8 cellular contexts compared by ENCODE assay signal in the genomic region with DNA sequence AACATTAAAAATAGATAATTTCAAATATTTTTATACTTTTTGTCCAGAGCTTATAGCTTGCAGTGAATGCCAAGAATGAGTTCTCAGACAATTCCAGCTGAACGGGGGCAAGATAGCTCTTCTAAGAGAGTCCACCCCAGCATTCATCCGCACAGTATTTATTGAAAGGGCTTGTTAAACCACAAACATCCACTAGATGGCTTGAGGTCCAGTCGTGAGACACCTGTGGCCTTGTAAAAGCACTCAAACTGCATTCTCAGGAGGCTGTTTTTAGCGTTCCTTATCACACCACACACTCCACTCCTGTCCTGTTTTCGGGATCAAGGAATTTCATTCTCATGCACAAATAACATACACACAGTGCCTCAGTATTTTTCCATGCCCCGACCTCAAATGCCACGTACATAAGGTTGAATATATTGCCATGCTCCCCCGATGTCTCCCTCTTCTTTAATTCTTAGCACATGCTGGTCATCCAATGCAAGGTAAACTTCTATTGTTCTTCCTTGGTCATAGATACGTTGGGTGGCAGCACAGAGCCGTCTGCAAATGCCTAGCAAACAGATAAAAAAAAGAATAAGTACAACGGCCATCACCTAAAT. TPM values are rescaled to one million over a fixed set of nuclear protein-coding genes. Genes with fewer than 3 reads are reported as not detected.
DNase-seq lines count a peak whose midpoint lies in the region; ATAC-seq and TF ChIP-seq lines count a peak whose summit lies in the region.

No MANE protein-coding gene starts in this region.

- in situ Hi-C loops in GM13976 (cut with MboI; ENCODE audit: low sequenced_read_pairs, unreplicated experiment) = loop anchor here (10.0 kb wide), 1 partner anchor 211 kb away; no protein-coding TSS in a partner anchor

- H3K4me1 Mint-ChIP-seq in stimulated activated naive B cell treated with anti-CD40 and anti-IgM and Interleukin-4, amounts not matched to agents 10 μg/mL and 1 μg/mL and 100 μg/mL, for 72 hours = peaks cover 3 to 12% of the 10 kb centered on the region in 2 donors
- peaks cover 3% of the 10 kb centered on the region for H3K4me1 Mint-ChIP-seq in activated T-cell treated with anti-CD3 and anti-CD28 coated beads, Interleukin-2, amount 50 U/mL, for 24 hours (ENCODE audit: low read depth)

- peaks cover 44 to 57% of the 10 kb centered on the region in 2 donors for H3K36me3 Mint-ChIP-seq in stimulated activated naive B cell treated with anti-CD40 and anti-IgM and Interleukin-4, amounts not matched to agents 10 μg/mL and 1 μg/mL and 100 μg/mL, for 72 hours
- peaks cover 95% of the 10 kb centered on the region for H3K36me3 Mint-ChIP-seq in activated T-cell treated with anti-CD3 and anti-CD28 coated beads, Interleukin-2, amount 50 U/mL, for 24 hours (ENCODE audit: low read depth)

- peak; percentile 41 for TF ChIP-seq CTCF in GM10248 (IDR thresholded peaks at IDR 0.05; ENCODE audit: control extremely low read depth, extremely low read depth, low read depth, missing control alignments)
- TF ChIP-seq CTCF in RWPE2 (IDR thresholded peaks at IDR 0.05; ENCODE audit: poor library complexity, severe bottlenecking) = peak; percentile 71
- TF ChIP-seq CTCF in GM13976 (IDR thresholded peaks at IDR 0.05; ENCODE audit: borderline replicate concordance, control extremely low read depth, extremely low read depth, insufficient read depth, missing control alignments) = no peak

- CTCF ChIA-PET in GM10248 (lab: Yijun Ruan, JAX) = interaction anchor here (0.7 to 1.8 kb wide), 12 partner anchors 10 to 316 kb away, joined by 3 to 10 read pairs (median 3); no protein-coding TSS in a partner anchor

- DNase-seq in GM10248 (ENCODE audit: extremely low spot score) (no peak), HK-2 (ENCODE audit: unreplicated experiment) (peak; percentile 20), RWPE2 (ENCODE audit: low spot score) (no peak), glomerular endothelial cell (ENCODE audit: extremely low read depth, low read depth, low spot score) (peak; percentile 12), GM13976 (ENCODE audit: low spot score) (no peak)
- DNase-seq in stimulated activated naive B cell treated with anti-CD40 and anti-IgM and Interleukin-4, amounts not matched to agents 10 μg/mL and 1 μg/mL and 100 μg/mL, for 72 hours = no peak
- DNase-seq in activated T-cell treated with anti-CD3 and anti-CD28 coated beads, Interleukin-2, amount 50 U/mL, for 24 hours = no peak

- peaks cover 75% of the 10 kb centered on the region for H3K36me3 ChIP-seq in RWPE2 (ENCODE audit: low read depth)

- no peaks in the 10 kb centered on the region for H3K4me1 ChIP-seq in RWPE2 (ENCODE audit: insufficient read depth, poor library complexity, severe bottlenecking)

- peaks cover 3 to 5% of the 10 kb centered on the region in 2 donors for H3K9me3 Mint-ChIP-seq in stimulated activated naive B cell treated with anti-CD40 and anti-IgM and Interleukin-4, amounts not matched to agents 10 μg/mL and 1 μg/mL and 100 μg/mL, for 72 hours
- H3K9me3 Mint-ChIP-seq in activated T-cell treated with anti-CD3 and anti-CD28 coated beads, Interleukin-2, amount 50 U/mL, for 24 hours = peaks cover 2% of the 10 kb centered on the region

- H3K27ac ChIP-seq in RWPE2 (ENCODE audit: poor library complexity, severe bottlenecking) = no peak overlapping the region

- POLR2A ChIA-PET in GM10248 (lab: Yijun Ruan, JAX) = no interaction called here

- H3K4me3 ChIP-seq in RWPE2 (ENCODE audit: severe bottlenecking) = no peak overlapping the region

- ATAC-seq in RWPE2 (ENCODE audit: low read depth) (peak; percentile 73; the same call in 2 of the 3 replicates), GM21786 (IDR thresholded peaks at IDR 0.05; ENCODE audit: unreplicated experiment) (no peak)
- peak; percentile 46 to 55 for ATAC-seq in stimulated activated naive B cell treated with anti-CD40 and anti-IgM and Interleukin-4, amounts not matched to agents 10 μg/mL and 1 μg/mL and 100 μg/mL, for 72 hours (replicated peaks)

- no peaks in the 10 kb centered on the region for H3K9me3 ChIP-seq in RWPE2 (ENCODE audit: severe bottlenecking)

- no peaks in the 10 kb centered on the region for H3K27me3 Mint-ChIP-seq in stimulated activated naive B cell treated with anti-CD40 and anti-IgM and Interleukin-4, amounts not matched to agents 10 μg/mL and 1 μg/mL and 100 μg/mL, for 72 hours
- H3K27me3 Mint-ChIP-seq in activated T-cell treated with anti-CD3 and anti-CD28 coated beads, Interleukin-2, amount 50 U/mL, for 24 hours = no peaks in the 10 kb centered on the region

- H3K27ac Mint-ChIP-seq in stimulated activated naive B cell treated with anti-CD40 and anti-IgM and Interleukin-4, amounts not matched to agents 10 μg/mL and 1 μg/mL and 100 μg/mL, for 72 hours = no peak overlapping the region
- no peak overlapping the region for H3K27ac Mint-ChIP-seq in activated T-cell treated with anti-CD3 and anti-CD28 coated beads, Interleukin-2, amount 50 U/mL, for 24 hours

- no peaks in the 10 kb centered on the region for H3K27me3 ChIP-seq in RWPE2 (ENCODE audit: insufficient read depth, poor library complexity, severe bottlenecking)

- H3K4me3 Mint-ChIP-seq in stimulated activated naive B cell treated with anti-CD40 and anti-IgM and Interleukin-4, amounts not matched to agents 10 μg/mL and 1 μg/mL and 100 μg/mL, for 72 hours = no peak overlapping the region
- no peak overlapping the region for H3K4me3 Mint-ChIP-seq in activated T-cell treated with anti-CD3 and anti-CD28 coated beads, Interleukin-2, amount 50 U/mL, for 24 hours

RNA-seq across cellular contexts. Expression of a gene that starts 47.4 kb away (rescaled TPM):
- total RNA-seq in glomerular endothelial cell = 133 and 149 TPM in 2 replicates

Comparison
In these comparisons a context has a peak if more than half of its experiments do, and no peak if none do; other contexts are left out.
1. DNase-seq: peak in HK-2 (single experiment) and glomerular endothelial cell (single experiment); none in GM10248 (single experiment), RWPE2 (single experiment), stimulated activated naive B cell treated with anti-CD40 and anti-IgM and Interleukin-4, amounts not matched to agents 10 μg/mL and 1 μg/mL and 100 μg/mL, for 72 hours (single experiment), GM13976 (single experiment) and activated T-cell treated with anti-CD3 and anti-CD28 coated beads, Interleukin-2, amount 50 U/mL, for 24 hours (single experiment).